Comparison of ENCODE assay signal across 9 cellular contexts in genomic region chr9:126411948-126412284, GRCh38.
DNase-seq lines count a peak whose midpoint lies in the region; ATAC-seq and TF ChIP-seq lines count a peak whose summit lies in the region.
"Had no signal": no experiment of that assay in that cellular context is flagged by ENCODE, and none has a peak within 500 bp of the region (broad histone marks: within the 10 kb centered on the region; RNA-seq: fewer than 3 reads in every experiment).

No MANE protein-coding gene starts in this region.

- CTCF ChIA-PET in T-cell (lab: Charles Lee) = interaction anchor here in 1 of 2 donors (1.3 kb wide), 1 partner anchor 80 kb away, joined by 3 read pairs; no protein-coding TSS in a partner anchor

- H3K36me3 Mint-ChIP-seq in activated T-cell treated with anti-CD3 and anti-CD28 coated beads, Interleukin-2, amount 50 U/mL, for 4 hours (ENCODE audit: insufficient read depth) = peaks cover 2% of the 10 kb centered on the region
- H3K36me3 Mint-ChIP-seq in T-cell = peaks cover 8% of the 10 kb centered on the region

- no peaks in the 10 kb centered on the region for H3K27me3 ChIP-seq in mesendoderm (ENCODE audit: insufficient read depth, low read length, poor library complexity)

- no peak for TF ChIP-seq CTCF in foreskin fibroblast (IDR thresholded peaks at IDR 0.05; ENCODE audit: low read depth, low read length)

- DNase-seq in activated T-cell treated with anti-CD3 and anti-CD28 coated beads, Interleukin-2, amount 50 U/mL, for 4 hours = no peak
- no peak for DNase-seq in activated T-cell treated with anti-CD3 and anti-CD28 coated beads, Interleukin-2, amount 50 U/mL, for 48 hours
- DNase-seq in T-cell (no peak), mesendoderm (no peak), foreskin fibroblast (no peak)
- no peak for DNase-seq in stimulated activated naive CD8-positive, alpha-beta T cell treated with anti-CD3 and anti-CD28 coated beads, Interleukin-15, amount 100 ng/mL, for 72 hours
- DNase-seq: NCI-H446 had no signal

- H3K9ac ChIP-seq in mesendoderm (ENCODE audit: low read length) = no peak overlapping the region

- H3K4me1 Mint-ChIP-seq in activated T-cell treated with anti-CD3 and anti-CD28 coated beads, Interleukin-2, amount 50 U/mL, for 4 hours (ENCODE audit: low read depth) = peaks cover 36% of the 10 kb centered on the region
- peaks cover 43 to 58% (median 48%) of the 10 kb centered on the region in 3 donors for H3K4me1 Mint-ChIP-seq in T-cell
- peaks cover 76% of the 10 kb centered on the region for H3K4me1 Mint-ChIP-seq in stimulated activated naive CD8-positive, alpha-beta T cell treated with anti-CD3 and anti-CD28 coated beads, Interleukin-15, amount 100 ng/mL, for 72 hours

- no peaks in the 10 kb centered on the region for H3K79me2 ChIP-seq in mesendoderm (ENCODE audit: control insufficient read depth, insufficient read depth, low read length)

- H4K8ac ChIP-seq in mesendoderm (ENCODE audit: low read depth, low read length) = no peak overlapping the region

- no peak overlapping the region for H3K56ac ChIP-seq in mesendoderm (ENCODE audit: low read length)

- H3K4me3 ChIP-seq in mesendoderm (ENCODE audit: low read length) (no peak overlapping the region), foreskin fibroblast (ENCODE audit: low read depth in 1 of 2, low read length in 2 of 2) (no peak overlapping the region)

- no peak overlapping the region for H3K18ac ChIP-seq in mesendoderm (ENCODE audit: low read length)

- peak overlapping the region; percentile 94 to 97 for H3K27ac Mint-ChIP-seq in T-cell
- H3K27ac Mint-ChIP-seq in stimulated activated naive CD8-positive, alpha-beta T cell treated with anti-CD3 and anti-CD28 coated beads, Interleukin-15, amount 100 ng/mL, for 72 hours = peak overlapping the region; percentile 78 to 95

- H3K4ac ChIP-seq in mesendoderm (ENCODE audit: low read depth, low read length) = no peak overlapping the region

- H2AK5ac ChIP-seq in mesendoderm (ENCODE audit: low read length) = no peak overlapping the region

- H3K79me1 ChIP-seq in mesendoderm (ENCODE audit: low read length) = no peaks in the 10 kb centered on the region

- H3K4me3 Mint-ChIP-seq in activated T-cell treated with anti-CD3 and anti-CD28 coated beads, Interleukin-2, amount 50 U/mL, for 4 hours = peak overlapping the region; percentile 75
- H3K4me3 Mint-ChIP-seq in T-cell = peak overlapping the region; percentile 77 to 80 (median 78)
- H3K4me3 Mint-ChIP-seq in stimulated activated naive CD8-positive, alpha-beta T cell treated with anti-CD3 and anti-CD28 coated beads, Interleukin-15, amount 100 ng/mL, for 72 hours = peak overlapping the region; percentile 62 to 76

- no CpG with 5 or more reads among the region's 6 CpGs for WGBS in mesendoderm (ENCODE audit: extremely low coverage, insufficient coverage, low lambda C conversion rate)

- H3K36me3 ChIP-seq in mesendoderm (ENCODE audit: control insufficient read depth, insufficient read depth, low read length) = no peaks in the 10 kb centered on the region

- no peak overlapping the region for H3K4me2 ChIP-seq in mesendoderm (ENCODE audit: low read length)

- H2BK120ac ChIP-seq in mesendoderm (ENCODE audit: low read depth, low read length) = no peak overlapping the region

- H3K9me3 Mint-ChIP-seq in activated T-cell treated with anti-CD3 and anti-CD28 coated beads, Interleukin-2, amount 50 U/mL, for 4 hours = no peaks in the 10 kb centered on the region
- no peaks in the 10 kb centered on the region for H3K9me3 Mint-ChIP-seq in T-cell
- no peaks in the 10 kb centered on the region for H3K9me3 Mint-ChIP-seq in stimulated activated naive CD8-positive, alpha-beta T cell treated with anti-CD3 and anti-CD28 coated beads, Interleukin-15, amount 100 ng/mL, for 72 hours

- peaks cover 6% of the 10 kb centered on the region for H3K4me1 ChIP-seq in mesendoderm (ENCODE audit: control insufficient read depth, low read depth, low read length)

- no peak overlapping the region for H2BK15ac ChIP-seq in mesendoderm (replicated peaks; ENCODE audit: low read depth)

- ATAC-seq in activated T-cell treated with anti-CD3 and anti-CD28 coated beads, Interleukin-2, amount 50 U/mL, for 4 hours = peak; percentile 11 to 13
- peak; percentile 19 for ATAC-seq in HG03565 (IDR thresholded peaks at IDR 0.05; ENCODE audit: unreplicated experiment)
- ATAC-seq in T-cell (replicated peaks in 1 of 4) = peak in 3 of 4 experiments; percentile 6 to 24 (median 21)
- ATAC-seq in stimulated activated naive CD8-positive, alpha-beta T cell treated with anti-CD3 and anti-CD28 coated beads, Interleukin-15, amount 100 ng/mL, for 72 hours = peak; percentile 44
- no peak for ATAC-seq in GM21825 (IDR thresholded peaks at IDR 0.05; ENCODE audit: unreplicated experiment)

- H3K27me3 Mint-ChIP-seq in activated T-cell treated with anti-CD3 and anti-CD28 coated beads, Interleukin-2, amount 50 U/mL, for 4 hours (ENCODE audit: low read depth) = no peaks in the 10 kb centered on the region
- no peaks in the 10 kb centered on the region for H3K27me3 Mint-ChIP-seq in T-cell
- H3K27me3 Mint-ChIP-seq in stimulated activated naive CD8-positive, alpha-beta T cell treated with anti-CD3 and anti-CD28 coated beads, Interleukin-15, amount 100 ng/mL, for 72 hours = no peaks in the 10 kb centered on the region

- H3K27ac ChIP-seq in mesendoderm (ENCODE audit: low read depth, low read length) = no peak overlapping the region

- no peak overlapping the region for H2BK5ac ChIP-seq in mesendoderm (ENCODE audit: low read length)

- POLR2A ChIA-PET in T-cell (lab: Charles Lee) = no interaction called here

- no peak overlapping the region for H3K23ac ChIP-seq in mesendoderm (ENCODE audit: low read length)

- no peak overlapping the region for H4K5ac ChIP-seq in mesendoderm (ENCODE audit: low read length)
